ENCODE assay signal across 17 cellular contexts in genomic region chr20:10641467-10641866, GRCh38.
"Had no signal": no experiment of that assay in that cellular context is flagged by ENCODE, and none has a peak within 500 bp of the region (broad histone marks: within the 10 kb centered on the region; RNA-seq: fewer than 3 reads in every experiment).

No MANE protein-coding gene starts in this region.

- H3K9me3 Mint-ChIP-seq: activated CD4-positive, alpha-beta memory T cell treated with anti-CD3 and anti-CD28 coated beads, Interleukin-2, amount 10 ng/mL, durations not matched to agents 7 days and 5 days; activated T-helper 17 cell treated with anti-CD3 and anti-CD28 coated beads, Interleukin-2, amount 50 U/mL, for 72 hours; central memory CD8-positive, alpha-beta T cell; naive thymus-derived CD4-positive, alpha-beta T cell; stimulated activated naive B cell treated with anti-CD40 and anti-IgM and Interleukin-4, amounts not matched to agents 10 μg/mL and 1 μg/mL and 100 μg/mL, for 72 hours had no signal

- H3K27me3 Mint-ChIP-seq: activated CD4-positive, alpha-beta memory T cell treated with anti-CD3 and anti-CD28 coated beads, Interleukin-2, amount 10 ng/mL, durations not matched to agents 7 days and 5 days; activated T-helper 17 cell treated with anti-CD3 and anti-CD28 coated beads, Interleukin-2, amount 50 U/mL, for 72 hours; central memory CD8-positive, alpha-beta T cell; stimulated activated naive B cell treated with anti-CD40 and anti-IgM and Interleukin-4, amounts not matched to agents 10 μg/mL and 1 μg/mL and 100 μg/mL, for 72 hours had no signal

- H3K4me3 ChIP-seq: esophagus muscularis mucosa, spleen, thyroid gland, vagina had no signal

- H3K9me3 ChIP-seq: esophagus muscularis mucosa, spleen, thyroid gland, vagina had no signal

- DNase-seq: activated CD4-positive, alpha-beta memory T cell treated with anti-CD3 and anti-CD28 coated beads, Interleukin-2, amount 10 ng/mL, durations not matched to agents 7 days and 5 days; activated CD4-positive, alpha-beta T cell treated with anti-CD3 and anti-CD28 coated beads for 48 hours; activated CD4-positive, CD25-positive, alpha-beta regulatory T cell; activated naive CD4-positive, alpha-beta T cell treated with Interleukin-2 at 50 U/mL for 16 hours; activated T-cell treated with anti-CD3 and anti-CD28 coated beads, Interleukin-2, amount 50 U/mL, for 1 hour; cortex of kidney; mesenchymal stem cell; naive thymus-derived CD4-positive, alpha-beta T cell; spleen; stimulated activated naive B cell treated with anti-CD40 and anti-IgM and Interleukin-4, amounts not matched to agents 10 μg/mL and 1 μg/mL and 100 μg/mL, for 72 hours; T-helper 1 cell; T-helper 9 cell; thyroid gland had no signal

- H3K27me3 ChIP-seq: esophagus muscularis mucosa, spleen, thyroid gland, vagina had no signal

- H3K27ac Mint-ChIP-seq: activated CD4-positive, alpha-beta memory T cell treated with anti-CD3 and anti-CD28 coated beads, Interleukin-2, amount 10 ng/mL, durations not matched to agents 7 days and 5 days; activated T-helper 17 cell treated with anti-CD3 and anti-CD28 coated beads, Interleukin-2, amount 50 U/mL, for 72 hours; naive thymus-derived CD4-positive, alpha-beta T cell; stimulated activated naive B cell treated with anti-CD40 and anti-IgM and Interleukin-4, amounts not matched to agents 10 μg/mL and 1 μg/mL and 100 μg/mL, for 72 hours had no signal

- H3K27ac ChIP-seq: esophagus muscularis mucosa, vagina had no signal

- ATAC-seq: activated T-helper 17 cell treated with anti-CD3 and anti-CD28 coated beads, Interleukin-2, amount 50 U/mL, for 72 hours; naive thymus-derived CD4-positive, alpha-beta T cell; stimulated activated naive B cell treated with anti-CD40 and anti-IgM and Interleukin-4, amounts not matched to agents 10 μg/mL and 1 μg/mL and 100 μg/mL, for 72 hours had no signal

- H3K4me1 Mint-ChIP-seq: activated T-helper 17 cell treated with anti-CD3 and anti-CD28 coated beads, Interleukin-2, amount 50 U/mL, for 72 hours; central memory CD8-positive, alpha-beta T cell; stimulated activated naive B cell treated with anti-CD40 and anti-IgM and Interleukin-4, amounts not matched to agents 10 μg/mL and 1 μg/mL and 100 μg/mL, for 72 hours had no signal

- H3K4me3 Mint-ChIP-seq: activated CD4-positive, alpha-beta memory T cell treated with anti-CD3 and anti-CD28 coated beads, Interleukin-2, amount 10 ng/mL, durations not matched to agents 7 days and 5 days; activated T-helper 17 cell treated with anti-CD3 and anti-CD28 coated beads, Interleukin-2, amount 50 U/mL, for 72 hours; central memory CD8-positive, alpha-beta T cell; naive thymus-derived CD4-positive, alpha-beta T cell; stimulated activated naive B cell treated with anti-CD40 and anti-IgM and Interleukin-4, amounts not matched to agents 10 μg/mL and 1 μg/mL and 100 μg/mL, for 72 hours had no signal
